Comparison of ENCODE assay signal across 8 cellular contexts in the genomic region with DNA sequence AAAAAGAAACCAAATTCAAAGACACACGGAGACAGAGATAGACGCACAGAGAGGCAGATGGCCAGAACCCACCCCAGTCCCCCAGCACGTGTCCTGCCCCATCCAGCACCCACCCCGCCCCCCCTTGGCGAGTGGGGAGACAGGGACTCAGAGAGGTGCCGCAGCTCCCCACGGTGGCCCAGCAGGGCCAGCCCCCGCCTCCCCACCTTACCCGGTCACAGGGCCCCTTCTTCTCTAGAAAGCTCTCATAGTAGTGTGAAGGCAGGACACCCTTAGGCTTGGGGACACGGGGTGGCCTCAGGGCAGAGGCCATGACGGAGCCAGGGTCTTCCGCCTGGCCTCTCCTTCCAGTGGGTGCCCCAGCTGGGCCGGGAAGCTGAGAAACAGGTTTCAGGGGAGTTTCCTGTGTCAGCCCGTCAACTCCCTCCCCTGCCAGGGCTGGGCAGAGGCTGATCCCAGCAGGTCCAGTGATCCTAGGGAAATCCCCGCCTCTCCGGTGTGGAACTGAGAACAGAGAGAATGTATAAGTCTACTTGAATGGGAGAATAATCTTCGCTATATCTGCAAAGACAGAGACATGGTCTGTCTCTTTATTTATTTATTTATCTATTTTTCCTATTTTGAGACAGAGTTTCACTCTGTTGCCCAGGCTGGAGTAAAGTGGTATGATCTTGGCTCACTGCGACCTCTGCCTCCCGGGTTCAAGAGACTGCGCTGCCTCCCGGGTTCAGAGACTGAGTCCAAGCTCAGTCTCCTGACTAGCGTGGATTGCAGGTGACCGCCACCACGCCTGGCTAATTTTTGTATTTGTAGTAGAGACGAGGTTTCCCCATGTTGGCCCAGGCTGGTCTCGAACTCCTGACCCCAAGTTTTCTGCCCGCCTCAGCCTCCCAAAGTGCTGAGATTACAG. TPM values are rescaled to one million over a fixed set of nuclear protein-coding genes. Genes with fewer than 3 reads are reported as not detected.
A peak's percentile ranks its signal among the peaks of the same experiment; 100 is the strongest.
DNase-seq lines count a peak whose midpoint lies in the region; ATAC-seq and TF ChIP-seq lines count a peak whose summit lies in the region.

Gene STAP2, minus strand, starts transcription at position 387 of the 910 bp plus-strand sequence. Its CDS starts 74 bp downstream, at position 313.

- no peaks in the 10 kb centered on the region for H3K27me3 Mint-ChIP-seq in activated T-cell treated with anti-CD3 and anti-CD28 coated beads, Interleukin-2, amount 50 U/mL, for 24 hours
- H3K27me3 Mint-ChIP-seq in progenitor cell of endocrine pancreas = no peaks in the 10 kb centered on the region

- H3K36me3 Mint-ChIP-seq in activated T-cell treated with anti-CD3 and anti-CD28 coated beads, Interleukin-2, amount 50 U/mL, for 24 hours (ENCODE audit: low read depth) = peaks cover 2% of the 10 kb centered on the region
- H3K36me3 Mint-ChIP-seq in progenitor cell of endocrine pancreas (ENCODE audit: insufficient read depth) = peaks cover 1% of the 10 kb centered on the region

- TF ChIP-seq CTCF in foreskin fibroblast (IDR thresholded peaks at IDR 0.05; ENCODE audit: low read depth, low read length) = no peak
- TF ChIP-seq CTCF in progenitor cell of endocrine pancreas (IDR thresholded peaks at IDR 0.05; ENCODE audit: unreplicated experiment) = no peak

- H3K4me1 Mint-ChIP-seq in activated T-cell treated with anti-CD3 and anti-CD28 coated beads, Interleukin-2, amount 50 U/mL, for 24 hours (ENCODE audit: low read depth) = peaks cover 25% of the 10 kb centered on the region
- peaks cover 16% of the 10 kb centered on the region for H3K4me1 Mint-ChIP-seq in progenitor cell of endocrine pancreas (ENCODE audit: low read depth)

- H3K27ac Mint-ChIP-seq in activated T-cell treated with anti-CD3 and anti-CD28 coated beads, Interleukin-2, amount 50 U/mL, for 24 hours = peak within 1 kb of the TSS; percentile 88
- peak within 1 kb of the TSS; percentile 96 for H3K27ac Mint-ChIP-seq in progenitor cell of endocrine pancreas

- ATAC-seq in HG03378 (IDR thresholded peaks at IDR 0.05; ENCODE audit: unreplicated experiment) (no peak), GM18868 (IDR thresholded peaks at IDR 0.05; ENCODE audit: unreplicated experiment) (no peak)

- peaks cover 8% of the 10 kb centered on the region for H3K9me3 Mint-ChIP-seq in activated T-cell treated with anti-CD3 and anti-CD28 coated beads, Interleukin-2, amount 50 U/mL, for 24 hours
- H3K9me3 Mint-ChIP-seq in progenitor cell of endocrine pancreas (ENCODE audit: low read depth) = no peaks in the 10 kb centered on the region

- peak within 1 kb of the TSS; percentile 35 to 49 for H3K4me3 ChIP-seq in foreskin fibroblast (ENCODE audit: low read depth in 1 of 2, low read length in 2 of 2)

- peak within 1 kb of the TSS; percentile 85 for H3K4me3 Mint-ChIP-seq in activated T-cell treated with anti-CD3 and anti-CD28 coated beads, Interleukin-2, amount 50 U/mL, for 24 hours
- H3K4me3 Mint-ChIP-seq in progenitor cell of endocrine pancreas (ENCODE audit: low read depth) = peak within 1 kb of the TSS; percentile 89

- peak; percentile 34 to 60 for DNase-seq in stimulated activated CD4-positive, alpha-beta T cell treated with anti-CD3 and anti-CD28 coated beads, Interleukin-2, amount 100 ng/mL, for 24 hours
- DNase-seq in stimulated activated CD4-positive, alpha-beta T cell treated with anti-CD3 and anti-CD28 coated beads, Interleukin-12 subunit alpha, Interleukin-12 subunit beta, amount 100 ng/mL, for 4 hours = no peak
- peak; percentile 65 for DNase-seq in activated T-cell treated with anti-CD3 and anti-CD28 coated beads, Interleukin-2, amount 50 U/mL, for 24 hours
- DNase-seq in foreskin fibroblast = peak in 1 of 2 donors; percentile 21
- DNase-seq in progenitor cell of endocrine pancreas (ENCODE audit: low spot score, unreplicated experiment) = no peak
- DNase-seq in SHP77 treated with DMSO at 0.1 percent for 48 hours (lab: John Stamatoyannopoulos, UW) = no peak

RNA-seq across cellular contexts. Expression of gene STAP2, which starts in this region (rescaled TPM):
- total RNA-seq in progenitor cell of endocrine pancreas = 35.6 and 41.0 TPM in 2 replicates

Comparison
In these comparisons a context has a peak if more than half of its experiments do, and no peak if none do; other contexts are left out.
1. DNase-seq: peak in stimulated activated CD4-positive, alpha-beta T cell treated with anti-CD3 and anti-CD28 coated beads, Interleukin-2, amount 100 ng/mL, for 24 hours (2 of 2) and activated T-cell treated with anti-CD3 and anti-CD28 coated beads, Interleukin-2, amount 50 U/mL, for 24 hours (single experiment); none in stimulated activated CD4-positive, alpha-beta T cell treated with anti-CD3 and anti-CD28 coated beads, Interleukin-12 subunit alpha, Interleukin-12 subunit beta, amount 100 ng/mL, for 4 hours (single experiment), progenitor cell of endocrine pancreas (single experiment) and SHP77 treated with DMSO at 0.1 percent for 48 hours (single experiment).